2 cellular contexts compared by ENCODE assay signal in genomic region chr10:99621454-99622246, GRCh38.
TF ChIP-seq lines count a peak whose summit lies in the region.

No MANE protein-coding gene starts in this region.

TF ChIP-seq in A549, 52 proteins besides CTCF, POLR2A, EP300 and RAD21 (continued from another document and continues in another):
- TF ChIP-seq, protein P1, sequence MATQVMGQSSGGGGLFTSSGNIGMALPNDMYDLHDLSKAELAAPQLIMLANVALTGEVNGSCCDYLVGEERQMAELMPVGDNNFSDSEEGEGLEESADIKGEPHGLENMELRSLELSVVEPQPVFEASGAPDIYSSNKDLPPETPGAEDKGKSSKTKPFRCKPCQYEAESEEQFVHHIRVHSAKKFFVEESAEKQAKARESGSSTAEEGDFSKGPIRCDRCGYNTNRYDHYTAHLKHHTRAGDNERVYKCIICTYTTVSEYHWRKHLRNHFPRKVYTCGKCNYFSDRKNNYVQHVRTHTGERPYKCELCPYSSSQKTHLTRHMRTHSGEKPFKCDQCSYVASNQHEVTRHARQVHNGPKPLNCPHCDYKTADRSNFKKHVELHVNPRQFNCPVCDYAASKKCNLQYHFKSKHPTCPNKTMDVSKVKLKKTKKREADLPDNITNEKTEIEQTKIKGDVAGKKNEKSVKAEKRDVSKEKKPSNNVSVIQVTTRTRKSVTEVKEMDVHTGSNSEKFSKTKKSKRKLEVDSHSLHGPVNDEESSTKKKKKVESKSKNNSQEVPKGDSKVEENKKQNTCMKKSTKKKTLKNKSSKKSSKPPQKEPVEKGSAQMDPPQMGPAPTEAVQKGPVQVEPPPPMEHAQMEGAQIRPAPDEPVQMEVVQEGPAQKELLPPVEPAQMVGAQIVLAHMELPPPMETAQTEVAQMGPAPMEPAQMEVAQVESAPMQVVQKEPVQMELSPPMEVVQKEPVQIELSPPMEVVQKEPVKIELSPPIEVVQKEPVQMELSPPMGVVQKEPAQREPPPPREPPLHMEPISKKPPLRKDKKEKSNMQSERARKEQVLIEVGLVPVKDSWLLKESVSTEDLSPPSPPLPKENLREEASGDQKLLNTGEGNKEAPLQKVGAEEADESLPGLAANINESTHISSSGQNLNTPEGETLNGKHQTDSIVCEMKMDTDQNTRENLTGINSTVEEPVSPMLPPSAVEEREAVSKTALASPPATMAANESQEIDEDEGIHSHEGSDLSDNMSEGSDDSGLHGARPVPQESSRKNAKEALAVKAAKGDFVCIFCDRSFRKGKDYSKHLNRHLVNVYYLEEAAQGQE (IDR thresholded peaks at IDR 0.05), result no peak
- TF ChIP-seq ESRRA (IDR thresholded peaks at IDR 0.05; ENCODE audit: borderline replicate concordance, low read length), result no peak
- TF ChIP-seq ZC3H11A (IDR thresholded peaks at IDR 0.05), result no peak
- TF ChIP-seq FOSL2 (IDR thresholded peaks at IDR 0.05), result no peak
- TF ChIP-seq FOSL2 (CRISPR knock-in tag; IDR thresholded peaks at IDR 0.05), result no peak
- no peak for TF ChIP-seq HDAC2 (IDR thresholded peaks at IDR 0.05)
- TF ChIP-seq KDM5A (IDR thresholded peaks at IDR 0.05), result no peak
- TF ChIP-seq MAZ (IDR thresholded peaks at IDR 0.05; ENCODE audit: borderline replicate concordance, low read depth, low read length), result no peak
- TF ChIP-seq EHF (CRISPR knock-in tag; IDR thresholded peaks at IDR 0.05), result no peak
- TF ChIP-seq, protein P2, sequence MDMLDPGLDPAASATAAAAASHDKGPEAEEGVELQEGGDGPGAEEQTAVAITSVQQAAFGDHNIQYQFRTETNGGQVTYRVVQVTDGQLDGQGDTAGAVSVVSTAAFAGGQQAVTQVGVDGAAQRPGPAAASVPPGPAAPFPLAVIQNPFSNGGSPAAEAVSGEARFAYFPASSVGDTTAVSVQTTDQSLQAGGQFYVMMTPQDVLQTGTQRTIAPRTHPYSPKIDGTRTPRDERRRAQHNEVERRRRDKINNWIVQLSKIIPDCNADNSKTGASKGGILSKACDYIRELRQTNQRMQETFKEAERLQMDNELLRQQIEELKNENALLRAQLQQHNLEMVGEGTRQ (IDR thresholded peaks at IDR 0.05), result no peak
- TF ChIP-seq BCL3 (IDR thresholded peaks at IDR 0.05), result no peak; the same call in 1 of the 3 replicates
- TF ChIP-seq ZFP36 (IDR thresholded peaks at IDR 0.05; ENCODE audit: borderline replicate concordance, partially characterized antibody), result no peak
- no peak for TF ChIP-seq SREBF2 (IDR thresholded peaks at IDR 0.05)
- TF ChIP-seq TFCP2L1 (CRISPR knock-in tag; IDR thresholded peaks at IDR 0.05), result 0 out of 2 replicates have a peak, but pooled peaks have one; percentile 56
- TF ChIP-seq NPAS2 (CRISPR knock-in tag; IDR thresholded peaks at IDR 0.05; ENCODE audit: borderline replicate concordance), result no peak
- peak in 1 of 2 experiments; percentile 84; a peak in 4 of 5 replicates for TF ChIP-seq JUN (IDR thresholded peaks at IDR 0.05)
- TF ChIP-seq CEBPB (IDR thresholded peaks at IDR 0.05), result no peak
- TF ChIP-seq RCOR1 (IDR thresholded peaks at IDR 0.05; ENCODE audit: low read depth, low read length), result no peak
- TF ChIP-seq ATOH8 (CRISPR knock-in tag; IDR thresholded peaks at IDR 0.05; ENCODE audit: low read depth), result no peak
- TF ChIP-seq, protein P3, sequence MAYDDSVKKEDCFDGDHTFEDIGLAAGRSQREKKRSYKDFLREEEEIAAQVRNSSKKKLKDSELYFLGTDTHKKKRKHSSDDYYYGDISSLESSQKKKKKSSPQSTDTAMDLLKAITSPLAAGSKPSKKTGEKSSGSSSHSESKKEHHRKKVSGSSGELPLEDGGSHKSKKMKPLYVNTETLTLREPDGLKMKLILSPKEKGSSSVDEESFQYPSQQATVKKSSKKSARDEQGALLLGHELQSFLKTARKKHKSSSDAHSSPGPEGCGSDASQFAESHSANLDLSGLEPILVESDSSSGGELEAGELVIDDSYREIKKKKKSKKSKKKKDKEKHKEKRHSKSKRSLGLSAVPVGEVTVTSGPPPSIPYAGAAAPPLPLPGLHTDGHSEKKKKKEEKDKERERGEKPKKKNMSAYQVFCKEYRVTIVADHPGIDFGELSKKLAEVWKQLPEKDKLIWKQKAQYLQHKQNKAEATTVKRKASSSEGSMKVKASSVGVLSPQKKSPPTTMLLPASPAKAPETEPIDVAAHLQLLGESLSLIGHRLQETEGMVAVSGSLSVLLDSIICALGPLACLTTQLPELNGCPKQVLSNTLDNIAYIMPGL (CRISPR knock-in tag; IDR thresholded peaks at IDR 0.05; ENCODE audit: borderline replicate concordance), result no peak
- no peak for TF ChIP-seq ZNF302 (CRISPR knock-in tag; IDR thresholded peaks at IDR 0.05)
- TF ChIP-seq GATA3 (IDR thresholded peaks at IDR 0.05; ENCODE audit: borderline replicate concordance), result no peak; the same call in 1 of the 2 replicates
- TF ChIP-seq CBX2 (IDR thresholded peaks at IDR 0.05; ENCODE audit: borderline replicate concordance, low read depth), result no peak
- TF ChIP-seq ELK1 (IDR thresholded peaks at IDR 0.05; ENCODE audit: low read depth, low read length), result no peak
- TF ChIP-seq NFE2L2 (conservative IDR thresholded peaks at IDR 0.05; ENCODE audit: low read length), result no peak; the same call in 1 of the 2 replicates

TF ChIP-seq in HEK293, 187 proteins besides CTCF, POLR2A, EP300 and RAD21 (continues in another document):
- TF ChIP-seq PRDM10 (tag by site-specific recombination; IDR thresholded peaks at IDR 0.05) (peak; percentile 77), ZNF112 (tag by site-specific recombination; IDR thresholded peaks at IDR 0.05) (no peak), ZNF174 (tag by site-specific recombination; IDR thresholded peaks at IDR 0.05) (no peak), ZNF366 (tag by site-specific recombination; conservative IDR thresholded peaks at IDR 0.05) (0 out of 2 replicates have a peak, but pooled peaks have one; percentile 5), ZBTB8A (tag by site-specific recombination; IDR thresholded peaks at IDR 0.05) (no peak), ZNF394 (tag by site-specific recombination; IDR thresholded peaks at IDR 0.05; ENCODE audit: borderline replicate concordance) (peak; percentile 35; the same call in 1 of the 2 replicates), ZBTB17 (tag by site-specific recombination; IDR thresholded peaks at IDR 0.05) (peak; percentile 63), ZNF24 (tag by site-specific recombination; IDR thresholded peaks at IDR 0.05) (0 out of 2 replicates have a peak, but pooled peaks have one; percentile 18), ZNF639 (tag by site-specific recombination; IDR thresholded peaks at IDR 0.05) (0 out of 2 replicates have a peak, but pooled peaks have one; percentile 18), ATF2 (tag by site-specific recombination; IDR thresholded peaks at IDR 0.05; ENCODE audit: low read depth) (no peak), ZSCAN23 (tag by site-specific recombination; IDR thresholded peaks at IDR 0.05) (peak; percentile 23; the same call in 1 of the 2 replicates), ZNF629 (tag by site-specific recombination; IDR thresholded peaks at IDR 0.05) (0 out of 2 replicates have a peak, but pooled peaks have one; percentile 3), ZBTB48 (tag by site-specific recombination; IDR thresholded peaks at IDR 0.05) (peak; percentile 44; the same call in 1 of the 2 replicates), ZFP37 (tag by site-specific recombination; IDR thresholded peaks at IDR 0.05) (peak; percentile 69; the same call in 1 of the 2 replicates), ZNF335 (tag by site-specific recombination; conservative IDR thresholded peaks at IDR 0.05) (peak; percentile 98), ZNF558 (tag by site-specific recombination; IDR thresholded peaks at IDR 0.05) (peak; percentile 28; the same call in 1 of the 2 replicates), ZNF2 (tag by site-specific recombination; IDR thresholded peaks at IDR 0.05) (peak; percentile 0; the same call in 1 of the 2 replicates)
- TF ChIP-seq, protein P4, sequence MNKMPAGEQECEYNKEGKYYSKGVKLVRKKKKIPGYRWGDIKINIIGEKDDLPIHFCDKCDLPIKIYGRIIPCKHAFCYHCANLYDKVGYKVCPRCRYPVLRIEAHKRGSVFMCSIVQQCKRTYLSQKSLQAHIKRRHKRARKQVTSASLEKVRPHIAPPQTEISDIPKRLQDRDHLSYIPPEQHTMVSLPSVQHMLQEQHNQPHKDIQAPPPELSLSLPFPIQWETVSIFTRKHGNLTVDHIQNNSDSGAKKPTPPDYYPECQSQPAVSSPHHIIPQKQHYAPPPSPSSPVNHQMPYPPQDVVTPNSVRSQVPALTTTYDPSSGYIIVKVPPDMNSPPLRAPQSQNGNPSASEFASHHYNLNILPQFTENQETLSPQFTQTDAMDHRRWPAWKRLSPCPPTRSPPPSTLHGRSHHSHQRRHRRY (tag by site-specific recombination; IDR thresholded peaks at IDR 0.05), result peak; percentile 73; the same call in 1 of the 2 replicates
- TF ChIP-seq, protein P5, sequence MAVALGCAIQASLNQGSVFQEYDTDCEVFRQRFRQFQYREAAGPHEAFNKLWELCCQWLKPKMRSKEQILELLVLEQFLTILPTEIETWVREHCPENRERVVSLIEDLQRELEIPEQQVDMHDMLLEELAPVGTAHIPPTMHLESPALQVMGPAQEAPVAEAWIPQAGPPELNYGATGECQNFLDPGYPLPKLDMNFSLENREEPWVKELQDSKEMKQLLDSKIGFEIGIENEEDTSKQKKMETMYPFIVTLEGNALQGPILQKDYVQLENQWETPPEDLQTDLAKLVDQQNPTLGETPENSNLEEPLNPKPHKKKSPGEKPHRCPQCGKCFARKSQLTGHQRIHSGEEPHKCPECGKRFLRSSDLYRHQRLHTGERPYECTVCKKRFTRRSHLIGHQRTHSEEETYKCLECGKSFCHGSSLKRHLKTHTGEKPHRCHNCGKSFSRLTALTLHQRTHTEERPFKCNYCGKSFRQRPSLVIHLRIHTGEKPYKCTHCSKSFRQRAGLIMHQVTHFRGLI (tag by site-specific recombination; IDR thresholded peaks at IDR 0.05), result peak; percentile 13; the same call in 1 of the 2 replicates
- TF ChIP-seq, protein P6, sequence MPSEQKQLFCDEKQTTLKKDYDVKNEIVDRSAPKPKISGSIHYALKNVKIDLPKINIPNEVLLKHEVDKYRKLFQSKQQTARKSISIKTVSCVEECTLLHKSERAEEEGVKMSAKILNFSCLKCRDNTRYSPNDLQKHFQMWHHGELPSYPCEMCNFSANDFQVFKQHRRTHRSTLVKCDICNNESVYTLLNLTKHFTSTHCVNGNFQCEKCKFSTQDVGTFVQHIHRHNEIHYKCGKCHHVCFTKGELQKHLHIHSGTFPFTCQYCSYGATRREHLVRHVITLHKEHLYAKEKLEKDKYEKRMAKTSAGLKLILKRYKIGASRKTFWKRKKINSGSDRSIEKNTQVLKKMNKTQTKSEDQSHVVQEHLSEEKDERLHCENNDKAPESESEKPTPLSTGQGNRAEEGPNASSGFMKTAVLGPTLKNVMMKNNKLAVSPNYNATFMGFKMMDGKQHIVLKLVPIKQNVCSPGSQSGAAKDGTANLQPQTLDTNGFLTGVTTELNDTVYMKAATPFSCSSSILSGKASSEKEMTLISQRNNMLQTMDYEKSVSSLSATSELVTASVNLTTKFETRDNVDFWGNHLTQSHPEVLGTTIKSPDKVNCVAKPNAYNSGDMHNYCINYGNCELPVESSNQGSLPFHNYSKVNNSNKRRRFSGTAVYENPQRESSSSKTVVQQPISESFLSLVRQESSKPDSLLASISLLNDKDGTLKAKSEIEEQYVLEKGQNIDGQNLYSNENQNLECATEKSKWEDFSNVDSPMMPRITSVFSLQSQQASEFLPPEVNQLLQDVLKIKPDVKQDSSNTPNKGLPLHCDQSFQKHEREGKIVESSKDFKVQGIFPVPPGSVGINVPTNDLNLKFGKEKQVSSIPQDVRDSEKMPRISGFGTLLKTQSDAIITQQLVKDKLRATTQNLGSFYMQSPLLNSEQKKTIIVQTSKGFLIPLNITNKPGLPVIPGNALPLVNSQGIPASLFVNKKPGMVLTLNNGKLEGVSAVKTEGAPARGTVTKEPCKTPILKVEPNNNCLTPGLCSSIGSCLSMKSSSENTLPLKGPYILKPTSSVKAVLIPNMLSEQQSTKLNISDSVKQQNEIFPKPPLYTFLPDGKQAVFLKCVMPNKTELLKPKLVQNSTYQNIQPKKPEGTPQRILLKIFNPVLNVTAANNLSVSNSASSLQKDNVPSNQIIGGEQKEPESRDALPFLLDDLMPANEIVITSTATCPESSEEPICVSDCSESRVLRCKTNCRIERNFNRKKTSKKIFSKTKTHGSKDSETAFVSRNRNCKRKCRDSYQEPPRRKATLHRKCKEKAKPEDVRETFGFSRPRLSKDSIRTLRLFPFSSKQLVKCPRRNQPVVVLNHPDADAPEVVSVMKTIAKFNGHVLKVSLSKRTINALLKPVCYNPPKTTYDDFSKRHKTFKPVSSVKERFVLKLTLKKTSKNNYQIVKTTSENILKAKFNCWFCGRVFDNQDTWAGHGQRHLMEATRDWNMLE (tag by site-specific recombination; conservative IDR thresholded peaks at IDR 0.05; ENCODE audit: low read depth), result peak; percentile 63
